In the genomic region with DNA sequence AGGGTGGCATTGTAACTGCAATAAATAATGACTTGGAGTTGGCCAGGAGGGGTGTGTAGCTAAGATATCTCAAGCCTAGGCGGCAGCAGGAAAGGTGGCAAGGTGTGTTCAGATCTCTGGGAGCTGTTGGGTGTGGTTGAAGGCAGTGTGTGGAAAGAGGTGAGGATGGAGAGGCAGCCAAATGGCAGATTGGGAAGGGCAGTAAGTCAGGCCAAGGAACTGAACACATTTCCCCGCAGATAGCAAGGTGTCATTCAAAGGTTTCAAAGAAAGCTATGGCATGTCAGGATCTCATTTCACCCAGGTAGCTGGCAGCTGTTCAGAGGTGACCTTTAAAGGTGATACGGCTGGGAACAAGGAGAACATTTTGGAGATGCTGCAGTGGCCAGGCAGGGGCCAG, we compare ENCODE assay signal across 17 cellular contexts.
A peak's percentile ranks its signal among the peaks of the same experiment; 100 is the strongest.
DNase-seq lines count a peak whose midpoint lies in the region; TF ChIP-seq lines count a peak whose summit lies in the region.
"Had no signal": no experiment of that assay in that cellular context is flagged by ENCODE, and none has a peak within 500 bp of the region (broad histone marks: within the 10 kb centered on the region; RNA-seq: fewer than 3 reads in every experiment).

No MANE protein-coding gene starts in this region.

- H3K36me3 Mint-ChIP-seq in nephron (ENCODE audit: low read depth) (no peaks in the 10 kb centered on the region), type B pancreatic cell (no peaks in the 10 kb centered on the region)
- H3K36me3 Mint-ChIP-seq: CD4-positive, alpha-beta memory T cell had no signal

- H3K27ac Mint-ChIP-seq in nephron (peak overlapping the region in 2 of 3 experiments; percentile 9 to 57), type B pancreatic cell (no peak overlapping the region)
- H3K27ac Mint-ChIP-seq: HFFc6 had no signal

- H3K4me3 ChIP-seq in sigmoid colon, result no peak overlapping the region
- H3K4me3 ChIP-seq: HAP-1 had no signal

- no peaks in the 10 kb centered on the region for H3K27me3 ChIP-seq in sigmoid colon

- H3K4me1 ChIP-seq in sigmoid colon, result no peaks in the 10 kb centered on the region
- H3K4me1 ChIP-seq: HAP-1 had no signal

- no peak for TF ChIP-seq EP300 in sigmoid colon (IDR thresholded peaks at IDR 0.05)

- H3K4me3 Mint-ChIP-seq in nephron, result no peak overlapping the region
- no peak overlapping the region for H3K4me3 Mint-ChIP-seq in type B pancreatic cell
- H3K4me3 Mint-ChIP-seq: CD4-positive, alpha-beta memory T cell; HFFc6 had no signal

- intact Hi-C loops in sigmoid colon (cut with DNase I), result no loop called here
- intact Hi-C loops in cardiac septum (cut with DNase I), result no loop called here

- no peak overlapping the region for H3K27ac ChIP-seq in sigmoid colon

- H3K4me1 Mint-ChIP-seq in nephron, result peaks cover 35% of the 10 kb centered on the region
- no peaks in the 10 kb centered on the region for H3K4me1 Mint-ChIP-seq in type B pancreatic cell (ENCODE audit: unreplicated experiment)
- H3K4me1 Mint-ChIP-seq: CD4-positive, alpha-beta memory T cell had no signal

- H3K9me3 ChIP-seq in sigmoid colon, result no peaks in the 10 kb centered on the region
- H3K9me3 ChIP-seq: HAP-1 had no signal

- no peak for TF ChIP-seq POLR2A in sigmoid colon (IDR thresholded peaks at IDR 0.05)

- peak; percentile 6 for DNase-seq in ecto neural progenitor cell (ENCODE audit: low spot score)
- DNase-seq in islet precursor cell, result peak; percentile 9
- peak; percentile 27 for DNase-seq in type B pancreatic cell (ENCODE audit: extremely low spot score, unreplicated experiment)
- DNase-seq in NCI-H226, result no peak
- DNase-seq in sigmoid colon, result no peak
- no peak for DNase-seq in cardiac septum (ENCODE audit: low spot score)
- DNase-seq in GF-D8 (lab: John Stamatoyannopoulos, UW), result no peak
- DNase-seq: C1 segment of cervical spinal cord; Calu3; CD4-positive, alpha-beta memory T cell; COR-L47; DMS53; DMS79 treated with DMSO at 0.1 percent for 48 hours; GOT3; HFFc6 had no signal

- TF ChIP-seq CTCF in nephron (IDR thresholded peaks at IDR 0.05; ENCODE audit: unreplicated experiment in 3 of 3), result no peak
- no peak for TF ChIP-seq CTCF in type B pancreatic cell (conservative IDR thresholded peaks at IDR 0.05)
- TF ChIP-seq CTCF in sigmoid colon (IDR thresholded peaks at IDR 0.05), result no peak

- 83 to 86% methylated on average over 3 of the region's 3 CpGs for WGBS in sigmoid colon, 2 donors

- H3K36me3 ChIP-seq in sigmoid colon, result no peaks in the 10 kb centered on the region
- H3K36me3 ChIP-seq: HAP-1 had no signal

- H3K27me3 Mint-ChIP-seq in nephron (ENCODE audit: low read depth) (peaks cover 4% of the 10 kb centered on the region), type B pancreatic cell (peaks cover 11% of the 10 kb centered on the region)

- H3K9me3 Mint-ChIP-seq in nephron (peaks cover 2% of the 10 kb centered on the region), type B pancreatic cell (no peaks in the 10 kb centered on the region)

Comparison
In these comparisons a context has a peak if more than half of its experiments do, and no peak if none do; other contexts are left out.
1. DNase-seq: peak in ecto neural progenitor cell (single experiment), islet precursor cell (single experiment) and type B pancreatic cell (single experiment); none in NCI-H226 (single experiment), sigmoid colon (single experiment), cardiac septum (single experiment) and GF-D8 (single experiment).